In the genomic region with DNA sequence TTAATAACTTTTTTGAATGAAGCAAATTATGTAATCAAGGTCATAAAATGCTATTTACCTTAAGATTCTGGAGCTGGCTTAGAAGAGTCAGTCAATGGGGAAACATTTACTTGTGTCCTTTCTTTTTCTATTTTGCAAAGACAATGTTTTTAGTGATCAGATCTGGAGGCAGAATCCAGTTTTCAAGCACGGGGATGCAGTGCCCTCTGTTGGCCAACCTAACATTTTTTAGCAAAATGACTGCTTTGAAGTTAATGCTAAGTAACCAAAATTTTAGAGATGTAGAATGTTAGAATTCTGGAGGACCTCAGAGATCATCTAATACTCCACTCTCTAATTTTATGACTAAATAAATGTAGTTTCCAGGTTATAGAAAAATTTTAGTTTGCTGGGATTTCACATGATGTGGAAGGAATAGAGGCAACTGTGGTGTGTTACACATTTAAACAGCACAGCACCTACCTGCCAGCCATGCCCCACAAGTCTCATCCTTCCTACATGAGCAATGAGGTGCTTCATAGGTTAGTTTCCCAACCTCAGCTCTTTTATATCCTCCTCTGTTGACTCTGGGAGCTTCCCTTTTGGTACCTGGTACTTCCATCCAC, we compare ENCODE assay signal across 8 cellular contexts. TPM values are rescaled to one million over a fixed set of nuclear protein-coding genes. Genes with fewer than 3 reads are reported as not detected.
DNase-seq lines count a peak whose midpoint lies in the region; ATAC-seq and TF ChIP-seq lines count a peak whose summit lies in the region.

No MANE protein-coding gene starts in this region.

- DNase-seq in NCI-H748 (lab: John Stamatoyannopoulos, UW; ENCODE audit: unreplicated experiment) (peak; percentile 24), NCI-H748 treated with DMSO at 0.1 percent for 48 hours (lab: John Stamatoyannopoulos, UW) (no peak), NK-92 (lab: John Stamatoyannopoulos, UW; ENCODE audit: unreplicated experiment) (peak; percentile 3), erythroblast (lab: John Stamatoyannopoulos, UW) (peak; percentile 55 to 71), osteocyte (ENCODE audit: extremely low spot score, unreplicated experiment) (no peak), ureter (ENCODE audit: low spot score) (peak; percentile 54)
- DNase-seq in activated CD8-positive, alpha-beta memory T cell treated with anti-CD3 and anti-CD28 coated beads for 4 hours (ENCODE audit: low read depth in 2 of 2), result peak; percentile 27 to 33

- H3K27me3 Mint-ChIP-seq in osteocyte (ENCODE audit: unreplicated experiment), result peaks cover 10% of the 10 kb centered on the region

- no peak overlapping the region for H3K4me3 Mint-ChIP-seq in osteocyte (ENCODE audit: unreplicated experiment)

- TF ChIP-seq CTCF in osteocyte (IDR thresholded peaks at IDR 0.05), result peak; percentile 74

- H3K4me1 Mint-ChIP-seq in osteocyte (ENCODE audit: unreplicated experiment), result no peaks in the 10 kb centered on the region

- ATAC-seq in HG03354 (IDR thresholded peaks at IDR 0.05; ENCODE audit: poor library complexity, severe bottlenecking, unreplicated experiment), result no peak

- H3K27ac Mint-ChIP-seq in osteocyte (ENCODE audit: unreplicated experiment), result no peak overlapping the region

- H3K36me3 Mint-ChIP-seq in osteocyte (ENCODE audit: unreplicated experiment), result no peaks in the 10 kb centered on the region

- TF ChIP-seq POLR2A in erythroblast (IDR thresholded peaks at IDR 0.05; ENCODE audit: low read length), result no peak

- no peaks in the 10 kb centered on the region for H3K9me3 Mint-ChIP-seq in osteocyte (ENCODE audit: unreplicated experiment)

RNA-seq across cellular contexts. Expression of a gene that starts 23.6 kb away (rescaled TPM):
- total RNA-seq in osteocyte (not detected in 2 replicates), ureter (23.5 TPM)

RNA-seq across cellular contexts. Expression of a gene that starts 26.5 kb away (rescaled TPM):
- total RNA-seq in osteocyte (not detected in 2 replicates), ureter (2.6 TPM)

Comparison
In these comparisons a context has a peak if more than half of its experiments do, and no peak if none do; other contexts are left out.
1. DNase-seq: peak in NCI-H748 (single experiment), NK-92 (single experiment), activated CD8-positive, alpha-beta memory T cell treated with anti-CD3 and anti-CD28 coated beads for 4 hours (2 of 2), erythroblast (2 of 2) and ureter (single experiment); none in NCI-H748 treated with DMSO at 0.1 percent for 48 hours (single experiment) and osteocyte (single experiment).
2. RNA of a gene that starts 23.6 kb away (total RNA-seq): 23.5 TPM in ureter (single experiment); not detected in osteocyte; every median in the first group is over 10 times any median in the second.